Comparison of ENCODE assay signal across 22 cellular contexts in the genomic region with DNA sequence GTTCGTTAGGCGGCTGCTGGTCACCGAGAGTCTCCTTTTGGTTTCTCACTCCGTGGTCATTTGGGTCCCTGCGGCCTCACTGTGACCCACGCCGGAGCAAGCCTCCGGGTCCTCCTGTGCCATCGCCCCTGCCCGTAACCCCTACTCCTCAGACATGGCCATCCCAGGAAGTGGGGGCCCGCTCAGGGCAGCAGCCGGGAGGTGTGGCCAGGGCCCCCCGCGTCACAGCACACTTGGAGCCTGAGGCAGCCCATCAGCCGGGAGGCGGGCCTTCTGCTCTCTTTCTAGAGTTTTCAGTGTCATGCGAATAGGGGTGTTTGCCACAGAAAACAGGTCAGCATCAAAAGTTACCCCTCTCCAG. TPM values are rescaled to one million over a fixed set of nuclear protein-coding genes. Genes with fewer than 3 reads are reported as not detected.
DNase-seq lines count a peak whose midpoint lies in the region; ATAC-seq, FAIRE-seq and TF ChIP-seq lines count a peak whose summit lies in the region.
"Had no signal": no experiment of that assay in that cellular context is flagged by ENCODE, and none has a peak within 500 bp of the region (broad histone marks: within the 10 kb centered on the region; RNA-seq: fewer than 3 reads in every experiment).

No MANE protein-coding gene starts in this region.

- H3K9me3 Mint-ChIP-seq in HFFc6 = no peaks in the 10 kb centered on the region
- H3K9me3 Mint-ChIP-seq: dendritic cell treated with granulocyte-macrophage colony-stimulating factor and Interleukin-4, amounts not matched to agents 40 ng/mL and 50 ng/mL, for 4 days; naive thymus-derived CD8-positive, alpha-beta T cell; stimulated activated naive CD8-positive, alpha-beta T cell treated with anti-CD3 and anti-CD28 coated beads, Interleukin-15, Interleukin-2, amounts not matched to agents 100 ng/mL and 50 ng/mL, for 24 hours had no signal

- FAIRE-seq in kidney (lab: Jason Lieb, UNC) = no peak
- FAIRE-seq: endometrium had no signal

- H3K36me3 ChIP-seq in adipocyte (ENCODE audit: control insufficient read depth, insufficient read depth, low read length, severe bottlenecking) (peaks cover 8% of the 10 kb centered on the region), lower lobe of right lung (peaks cover 33% of the 10 kb centered on the region), uterus (no peaks in the 10 kb centered on the region), kidney (ENCODE audit: control insufficient read depth in 1 of 2, insufficient read depth in 2 of 2, low read length in 2 of 2) (peaks cover 0 to 6% of the 10 kb centered on the region in 2 donors)

- DNase-seq in HFFc6 = peak; percentile 19
- DNase-seq in adipocyte (ENCODE audit: low read depth) = no peak
- no peak for DNase-seq in lower lobe of right lung
- DNase-seq in uterus = no peak
- no peak for DNase-seq in kidney
- DNase-seq in DMS153 (lab: John Stamatoyannopoulos, UW) = no peak
- DNase-seq: activated CD8-positive, alpha-beta T cell treated with anti-CD3 and anti-CD28 coated beads, Interleukin-2, amount 10 ng/mL, durations not matched to agents 7 days and 5 days; Caco-2; central memory CD4-positive, alpha-beta T cell; GF-D8; KBM-7; MM.1S; naive thymus-derived CD8-positive, alpha-beta T cell; NCI-H1417 treated with DMSO at 0.1 percent for 48 hours; NCI-H2081; NCI-H774 had no signal

- TF ChIP-seq CTCF in HFFc6 (IDR thresholded peaks at IDR 0.05) (no peak), lower lobe of right lung (IDR thresholded peaks at IDR 0.05) (no peak), uterus (IDR thresholded peaks at IDR 0.05) (no peak), kidney (IDR thresholded peaks at IDR 0.05; ENCODE audit: borderline replicate concordance, extremely low read depth, insufficient read depth) (no peak)

- H3K4me1 ChIP-seq in adipocyte (ENCODE audit: control insufficient read depth, insufficient read depth, low read length) = peaks cover 24% of the 10 kb centered on the region
- H3K4me1 ChIP-seq in lower lobe of right lung = peaks cover 27% of the 10 kb centered on the region
- H3K4me1 ChIP-seq in uterus = peaks cover 0 to 5% of the 10 kb centered on the region in 2 donors
- H3K4me1 ChIP-seq in kidney (ENCODE audit: control insufficient read depth in 1 of 2, insufficient read depth in 1 of 2, low read depth in 1 of 2, low read length in 2 of 2) = no peaks in the 10 kb centered on the region
- H3K4me1 ChIP-seq: ascending aorta, Caco-2 had no signal

- H3K27me3 ChIP-seq in adipocyte (replicated peaks; ENCODE audit: control insufficient read depth, insufficient read depth, low read length) = no peaks in the 10 kb centered on the region
- H3K27me3 ChIP-seq in lower lobe of right lung (ENCODE audit: low read depth) = no peaks in the 10 kb centered on the region
- no peaks in the 10 kb centered on the region for H3K27me3 ChIP-seq in uterus
- H3K27me3 ChIP-seq: ascending aorta had no signal

- peak overlapping the region; percentile 83; the same call in 1 of the 2 replicates for H3K4me3 Mint-ChIP-seq in HFFc6
- H3K4me3 Mint-ChIP-seq: activated CD8-positive, alpha-beta T cell treated with anti-CD3 and anti-CD28 coated beads, Interleukin-2, amount 10 ng/mL, durations not matched to agents 7 days and 5 days; activated naive CD8-positive, alpha-beta T cell; dendritic cell treated with granulocyte-macrophage colony-stimulating factor and Interleukin-4, amounts not matched to agents 40 ng/mL and 50 ng/mL, for 4 days; naive thymus-derived CD8-positive, alpha-beta T cell; stimulated activated naive CD8-positive, alpha-beta T cell treated with anti-CD3 and anti-CD28 coated beads, Interleukin-15, Interleukin-2, amounts not matched to agents 100 ng/mL and 50 ng/mL, for 24 hours had no signal

- ATAC-seq in lower lobe of right lung = no peak
- no peak for ATAC-seq in GM18502 (IDR thresholded peaks at IDR 0.05; ENCODE audit: poor library complexity, unreplicated experiment)
- ATAC-seq: activated CD8-positive, alpha-beta T cell treated with anti-CD3 and anti-CD28 coated beads, Interleukin-2, amount 10 ng/mL, durations not matched to agents 7 days and 5 days; naive thymus-derived CD8-positive, alpha-beta T cell had no signal

- intact Hi-C loops in lower lobe of right lung (cut with DNase I) (no loop called here), uterus (cut with DNase I; ENCODE audit: low total_unique reads) (no loop called here), kidney (cut with DNase I) (no loop called here)

- H3K36me3 Mint-ChIP-seq in HFFc6 (ENCODE audit: low read depth) = peaks cover 6% of the 10 kb centered on the region; the same call in 1 of the 2 replicates
- H3K36me3 Mint-ChIP-seq: activated naive CD8-positive, alpha-beta T cell had no signal

- H3K27me3 Mint-ChIP-seq in HFFc6 (ENCODE audit: insufficient read depth) = peaks cover 1% of the 10 kb centered on the region
- H3K27me3 Mint-ChIP-seq: activated naive CD8-positive, alpha-beta T cell; dendritic cell treated with granulocyte-macrophage colony-stimulating factor and Interleukin-4, amounts not matched to agents 40 ng/mL and 50 ng/mL, for 4 days; naive thymus-derived CD8-positive, alpha-beta T cell; stimulated activated naive CD8-positive, alpha-beta T cell treated with anti-CD3 and anti-CD28 coated beads, Interleukin-15, Interleukin-2, amounts not matched to agents 100 ng/mL and 50 ng/mL, for 24 hours had no signal

- H3K4me1 Mint-ChIP-seq in HFFc6 (ENCODE audit: low read depth) = peaks cover 43% of the 10 kb centered on the region

- peak overlapping the region; percentile 27 for H3K4me3 ChIP-seq in adipocyte (ENCODE audit: low read length)
- no peak overlapping the region for H3K4me3 ChIP-seq in lower lobe of right lung
- no peak overlapping the region for H3K4me3 ChIP-seq in uterus
- H3K4me3 ChIP-seq in kidney (ENCODE audit: low read length in 2 of 2) = no peak overlapping the region
- H3K4me3 ChIP-seq: ascending aorta had no signal

- no peaks in the 10 kb centered on the region for H3K9me3 ChIP-seq in adipocyte (ENCODE audit: control insufficient read depth, low read length)
- H3K9me3 ChIP-seq in lower lobe of right lung = no peaks in the 10 kb centered on the region
- no peaks in the 10 kb centered on the region for H3K9me3 ChIP-seq in uterus
- H3K9me3 ChIP-seq in kidney (ENCODE audit: control insufficient read depth in 1 of 2, low read length in 2 of 2) = no peaks in the 10 kb centered on the region
- H3K9me3 ChIP-seq: ascending aorta, Caco-2 had no signal

- peak overlapping the region; percentile 58 for H3K27ac ChIP-seq in lower lobe of right lung
- peak overlapping the region; percentile 59 to 73 for H3K27ac ChIP-seq in uterus
- H3K27ac ChIP-seq in kidney (ENCODE audit: low read depth in 2 of 2, low read length in 2 of 2) = no peak overlapping the region
- H3K27ac ChIP-seq: ascending aorta had no signal

- TF ChIP-seq POLR2A in uterus (IDR thresholded peaks at IDR 0.05) = no peak

- peak overlapping the region; percentile 98 for H3K27ac Mint-ChIP-seq in HFFc6
- H3K27ac Mint-ChIP-seq: activated CD8-positive, alpha-beta T cell treated with anti-CD3 and anti-CD28 coated beads, Interleukin-2, amount 10 ng/mL, durations not matched to agents 7 days and 5 days; activated naive CD8-positive, alpha-beta T cell; dendritic cell treated with granulocyte-macrophage colony-stimulating factor and Interleukin-4, amounts not matched to agents 40 ng/mL and 50 ng/mL, for 4 days; naive thymus-derived CD8-positive, alpha-beta T cell; stimulated activated naive CD8-positive, alpha-beta T cell treated with anti-CD3 and anti-CD28 coated beads, Interleukin-15, Interleukin-2, amounts not matched to agents 100 ng/mL and 50 ng/mL, for 24 hours had no signal

- H3K9ac ChIP-seq in adipocyte (ENCODE audit: low read length) (peak overlapping the region; percentile 46), kidney (ENCODE audit: low read length in 2 of 2) (no peak overlapping the region)

RNA-seq across cellular contexts. Expression of a gene that starts 7.9 kb away (rescaled TPM):
- total RNA-seq in HFFc6 (2021; fragmentation: NEBNext Ultra II Directional; extraction: Animal tissue kit (Norgen Biotek cat#: 25700)) = under 1 TPM in 2 of 6 experiments, not detected in 4; 0.02 to 0.14 TPM
- 1.2 TPM for total RNA-seq in lower lobe of right lung
- 1 to 10 TPM in 1 of 4 donors, under 1 TPM in 2, not detected in 1; 0.26 to 1.4 (median 0.76) TPM for total RNA-seq in uterus
- total RNA-seq in kidney = 0.69 TPM
- 1.8 TPM for polyA plus RNA-seq in kidney (ENCODE audit: insufficient read depth, low read depth, low replicate concordance)
- total RNA-seq: ascending aorta had no signal

RNA-seq across cellular contexts. Expression of a gene that starts 13.2 kb away (rescaled TPM):
- total RNA-seq in HFFc6 (2021; fragmentation: NEBNext Ultra II Directional; extraction: Animal tissue kit (Norgen Biotek cat#: 25700)) = 100 to 1,000 TPM in 5 of 6 experiments, 10 to 100 TPM in 1; 91.6 to 115 (median 105) TPM
- 63.1 TPM for total RNA-seq in lower lobe of right lung
- 100 to 1,000 TPM in 2 of 4 donors, 10 to 100 TPM in 2; 29.5 to 171 (median 97.1) TPM for total RNA-seq in uterus
- 44.2 TPM for total RNA-seq in kidney
- polyA plus RNA-seq in kidney (ENCODE audit: insufficient read depth, low read depth, low replicate concordance) = 183 TPM

RNA-seq across cellular contexts. Expression of a gene that starts 18.7 kb away (rescaled TPM):
- 10 to 100 TPM; 18.8 to 30.8 (median 24.2) TPM for total RNA-seq in HFFc6 (2021; fragmentation: NEBNext Ultra II Directional; extraction: Animal tissue kit (Norgen Biotek cat#: 25700))
- total RNA-seq in lower lobe of right lung = 47.7 TPM
- 10 to 100 TPM in 2 of 4 donors, 1 to 10 TPM in 2; 2.6 to 62.0 (median 17.0) TPM for total RNA-seq in uterus
- total RNA-seq in kidney = 36.9 TPM
- 265 TPM for polyA plus RNA-seq in kidney (ENCODE audit: insufficient read depth, low read depth, low replicate concordance)

RNA-seq across cellular contexts. Expression of a gene that starts 26.3 kb away (rescaled TPM):
- total RNA-seq in HFFc6 (2021; fragmentation: NEBNext Ultra II Directional; extraction: Animal tissue kit (Norgen Biotek cat#: 25700)) = 10 to 100 TPM; 11.6 to 19.0 (median 17.7) TPM
- total RNA-seq in lower lobe of right lung (31.4 TPM), uterus (10 to 100 TPM; 18.2 to 79.3 (median 46.9) TPM), kidney (51.6 TPM)
- polyA plus RNA-seq in kidney (ENCODE audit: insufficient read depth, low read depth, low replicate concordance) = 10.6 TPM

RNA-seq across cellular contexts. Expression of a gene that starts 33.0 kb away (rescaled TPM):
- total RNA-seq in HFFc6 (2021; fragmentation: NEBNext Ultra II Directional; extraction: Animal tissue kit (Norgen Biotek cat#: 25700)) = 10 to 100 TPM; 11.3 to 14.8 (median 12.2) TPM
- total RNA-seq in lower lobe of right lung (40.1 TPM), uterus (10 to 100 TPM in 2 of 4 donors, 1 to 10 TPM in 1, under 1 TPM in 1; 0.59 to 25.4 (median 14.3) TPM), kidney (24.0 TPM)
- 18.1 TPM for polyA plus RNA-seq in kidney (ENCODE audit: insufficient read depth, low read depth, low replicate concordance)

Comparison
In these comparisons a context has a peak if more than half of its experiments do, and no peak if none do; other contexts are left out.
1. H3K27ac ChIP-seq: peak in lower lobe of right lung (single experiment) and uterus (2 of 2); none in kidney (0 of 2).